ENCODE assay signal across 9 cellular contexts in genomic region chr13:48081739-48082138, GRCh38.
"Had no signal": no experiment of that assay in that cellular context is flagged by ENCODE, and none has a peak within 500 bp of the region (broad histone marks: within the 10 kb centered on the region; RNA-seq: fewer than 3 reads in every experiment).

No MANE protein-coding gene starts in this region.

- H3K4me2 ChIP-seq: KMS-11 had no signal

- H2AFZ ChIP-seq: GM23248 had no signal

- H3K9ac ChIP-seq: GM23248, KMS-11 had no signal

- H3K27ac ChIP-seq: GM23248, KMS-11 had no signal

- H3K4me3 ChIP-seq: GM23248 had no signal

- FAIRE-seq: H54, HTR-8/SVneo had no signal

- DNase-seq: GM23248, GOT3, H9, HCEC 1CT, Karpas-422, KBM-7 had no signal
